13 cellular contexts compared by ENCODE assay signal in the genomic region with DNA sequence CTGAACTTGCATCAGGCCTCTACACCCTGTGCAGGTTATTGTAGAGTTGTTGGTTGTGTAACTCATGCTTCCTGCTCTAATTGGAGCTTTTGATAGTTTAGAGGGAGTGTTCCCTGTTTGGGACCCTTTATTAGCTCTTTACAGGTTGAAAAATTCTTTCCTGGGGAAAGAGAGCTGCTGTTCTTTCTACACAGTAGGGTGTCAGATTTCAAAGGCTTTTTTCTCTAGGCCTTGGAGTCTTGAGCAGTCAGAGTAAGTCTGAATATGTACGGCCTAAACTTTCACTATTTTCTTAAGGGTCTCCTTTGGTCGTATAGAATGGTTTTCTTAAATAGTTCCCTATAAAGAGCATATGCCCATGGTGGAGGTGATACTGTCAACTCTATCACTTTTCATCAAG.
"Had no signal": no experiment of that assay in that cellular context is flagged by ENCODE, and none has a peak within 500 bp of the region (broad histone marks: within the 10 kb centered on the region; RNA-seq: fewer than 3 reads in every experiment).

No MANE protein-coding gene starts in this region.

- H3K9me3 Mint-ChIP-seq: activated naive CD4-positive, alpha-beta T cell treated with anti-CD3 and anti-CD28 coated beads, Interleukin-2, amount 10 ng/mL, durations not matched to agents 7 days and 5 days; natural killer cell treated with Interleukin-12 subunit alpha and Interleukin-12 subunit beta and Interleukin-15 and Interleukin-18, amount 100 ng/mL, for 72 hours had no signal

- H3K4me3 ChIP-seq: sigmoid colon, upper lobe of left lung had no signal

- H3K27me3 ChIP-seq: brain microvascular endothelial cell, sigmoid colon, upper lobe of left lung had no signal

- DNase-seq: activated CD4-positive, alpha-beta T cell treated with anti-CD3 and anti-CD28 coated beads for 4 hours; activated naive CD4-positive, alpha-beta T cell treated with anti-CD3 and anti-CD28 coated beads, Interleukin-2, amount 10 ng/mL, durations not matched to agents 7 days and 5 days; brain microvascular endothelial cell; dermis blood vessel endothelial cell; hypothalamus; mammary epithelial cell; sigmoid colon; stimulated activated naive CD4-positive, alpha-beta T cell; substantia nigra; T1000; upper lobe of left lung; WERI-Rb-1 had no signal

- H3K4me1 Mint-ChIP-seq: activated naive CD4-positive, alpha-beta T cell treated with anti-CD3 and anti-CD28 coated beads, Interleukin-2, amount 10 ng/mL, durations not matched to agents 7 days and 5 days had no signal

- H3K36me3 Mint-ChIP-seq: activated naive CD4-positive, alpha-beta T cell treated with anti-CD3 and anti-CD28 coated beads, Interleukin-2, amount 10 ng/mL, durations not matched to agents 7 days and 5 days; natural killer cell treated with Interleukin-12 subunit alpha and Interleukin-12 subunit beta and Interleukin-15 and Interleukin-18, amount 100 ng/mL, for 72 hours had no signal

- H3K27ac Mint-ChIP-seq: activated naive CD4-positive, alpha-beta T cell treated with anti-CD3 and anti-CD28 coated beads, Interleukin-2, amount 10 ng/mL, durations not matched to agents 7 days and 5 days; natural killer cell treated with Interleukin-12 subunit alpha and Interleukin-12 subunit beta and Interleukin-15 and Interleukin-18, amount 100 ng/mL, for 72 hours had no signal

- H3K9me3 ChIP-seq: sigmoid colon, upper lobe of left lung had no signal

- H3K27me3 Mint-ChIP-seq: activated naive CD4-positive, alpha-beta T cell treated with anti-CD3 and anti-CD28 coated beads, Interleukin-2, amount 10 ng/mL, durations not matched to agents 7 days and 5 days had no signal

- H3K36me3 ChIP-seq: brain microvascular endothelial cell, sigmoid colon, upper lobe of left lung, WERI-Rb-1 had no signal

- H3K27ac ChIP-seq: brain microvascular endothelial cell, sigmoid colon, upper lobe of left lung, WERI-Rb-1 had no signal

- H3K4me3 Mint-ChIP-seq: activated naive CD4-positive, alpha-beta T cell treated with anti-CD3 and anti-CD28 coated beads, Interleukin-2, amount 10 ng/mL, durations not matched to agents 7 days and 5 days; natural killer cell treated with Interleukin-12 subunit alpha and Interleukin-12 subunit beta and Interleukin-15 and Interleukin-18, amount 100 ng/mL, for 72 hours had no signal

- H3K4me1 ChIP-seq: sigmoid colon, upper lobe of left lung had no signal
